ENCODE assay signal across 19 cellular contexts in the genomic region with DNA sequence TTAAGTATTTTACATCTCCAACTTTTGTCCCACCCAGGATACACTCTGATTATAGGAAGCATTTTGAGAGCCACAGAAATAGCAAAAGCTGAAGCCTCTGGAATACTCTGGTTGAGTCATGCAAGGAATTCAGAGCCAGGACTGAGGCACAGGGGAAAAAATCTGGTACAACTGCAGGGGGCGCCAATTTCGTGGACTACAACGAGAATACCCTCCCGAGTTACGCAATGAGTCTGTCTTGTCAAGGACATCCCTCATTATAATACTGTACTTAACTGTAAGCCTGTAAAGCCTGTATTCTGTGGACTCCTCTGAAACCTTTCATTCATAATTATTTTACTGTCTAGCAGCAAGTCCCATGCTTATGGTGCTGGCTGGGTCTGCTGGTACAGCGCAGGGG. TPM values are rescaled to one million over a fixed set of nuclear protein-coding genes. Genes with fewer than 3 reads are reported as not detected.
DNase-seq lines count a peak whose midpoint lies in the region; ATAC-seq, FAIRE-seq and TF ChIP-seq lines count a peak whose summit lies in the region.
"Had no signal": no experiment of that assay in that cellular context is flagged by ENCODE, and none has a peak within 500 bp of the region (broad histone marks: within the 10 kb centered on the region; RNA-seq: fewer than 3 reads in every experiment).

No MANE protein-coding gene starts in this region.

- no CpG with 5 or more reads among the region's 6 CpGs for WGBS in IMR-90 (ENCODE audit: extremely low coverage in 2 of 2, insufficient read length in 1 of 2), 2 experiments
- 29 to 41% methylated on average over 6 of the region's 6 CpGs for WGBS in body of pancreas, 2 donors
- 63 to 67% methylated on average over 6 of the region's 6 CpGs for WGBS in upper lobe of left lung, 2 donors

- no peak for TF ChIP-seq RAD21 in IMR-90 (IDR thresholded peaks at IDR 0.05; ENCODE audit: low read length)

- intact Hi-C loops in IMR-90 (cut with micrococcal nuclease) (no loop called here), body of pancreas (cut with DNase I) (no loop called here)

- no peak overlapping the region for H3K56ac ChIP-seq in IMR-90 (ENCODE audit: extremely low read depth, insufficient read depth, low read length)

- no peak for TF ChIP-seq EP300 in upper lobe of left lung (IDR thresholded peaks at IDR 0.05)

- no peaks in the 10 kb centered on the region for H3F3A ChIP-seq in MM.1S (ENCODE audit: insufficient read depth, low read length)

- no peaks in the 10 kb centered on the region for H3K79me2 ChIP-seq in keratinocyte (ENCODE audit: control insufficient read depth, insufficient read depth, low read length)
- H3K79me2 ChIP-seq in MM.1S (ENCODE audit: low read length) = no peaks in the 10 kb centered on the region

- H3K23ac ChIP-seq in IMR-90 (ENCODE audit: low read depth, low read length) = peak overlapping the region; percentile 18; the same call in 1 of the 2 replicates

- H3K9me2 ChIP-seq in MM.1S (replicated peaks; ENCODE audit: insufficient read depth, low read length) = no peaks in the 10 kb centered on the region

- no peaks in the 10 kb centered on the region for H3K79me1 ChIP-seq in IMR-90 (ENCODE audit: low read depth in 1 of 2, low read length in 2 of 2)

- no peaks in the 10 kb centered on the region for H3K9me3 ChIP-seq in IMR-90 (ENCODE audit: control insufficient read depth, insufficient read depth, low read length)
- H3K9me3 ChIP-seq in keratinocyte (ENCODE audit: control insufficient read depth, low read depth, low read length) = no peaks in the 10 kb centered on the region
- no peaks in the 10 kb centered on the region for H3K9me3 ChIP-seq in MM.1S (replicated peaks; ENCODE audit: insufficient read depth, low read length)
- no peaks in the 10 kb centered on the region for H3K9me3 ChIP-seq in body of pancreas
- H3K9me3 ChIP-seq in upper lobe of left lung = no peaks in the 10 kb centered on the region
- H3K9me3 ChIP-seq: esophagus squamous epithelium, lower lobe of right lung, vagina had no signal

- CTCF ChIA-PET in AG04449 (lab: Yijun Ruan, JAX) (interaction anchor here (0.9 to 6.7 kb wide), 11 partner anchors 10 to 171 kb away, joined by 3 to 39 read pairs (median 5); no protein-coding TSS in a partner anchor), IMR-90 (lab: Yijun Ruan, JAX) (interaction anchor here (2.0 kb wide), 1 partner anchor 19 kb away, joined by 6 read pairs; no protein-coding TSS in a partner anchor)

- no peak overlapping the region for H4K91ac ChIP-seq in IMR-90 (ENCODE audit: insufficient read depth, low read depth, low read length)

- H3K27ac ChIP-seq in IMR-90 (ENCODE audit: insufficient read depth, low read length) = no peak overlapping the region
- no peak overlapping the region for H3K27ac ChIP-seq in keratinocyte (ENCODE audit: control insufficient read depth, insufficient read depth, low read length)
- no peak overlapping the region for H3K27ac ChIP-seq in MM.1S (ENCODE audit: low read length)
- H3K27ac ChIP-seq in body of pancreas = no peak overlapping the region
- H3K27ac ChIP-seq in upper lobe of left lung = no peak overlapping the region
- H3K27ac ChIP-seq: esophagus squamous epithelium, lower lobe of right lung, vagina had no signal

- POLR2A ChIA-PET in AG04449 (lab: Yijun Ruan, JAX) = no interaction called here
- POLR2A ChIA-PET in IMR-90 (lab: Charles Lee; ENCODE audit: unreplicated experiment) = no interaction called here

- no peak overlapping the region for H2AFZ ChIP-seq in IMR-90 (replicated peaks; ENCODE audit: low read length, poor library complexity)
- no peak overlapping the region for H2AFZ ChIP-seq in keratinocyte (ENCODE audit: control insufficient read depth, low read length)
- no peak overlapping the region for H2AFZ ChIP-seq in MM.1S (ENCODE audit: low read length)

- TF ChIP-seq CTCF in AG04449 (IDR thresholded peaks at IDR 0.05; ENCODE audit: insufficient read depth, low read length, missing control alignments) (peak; percentile 41), IMR-90 (conservative IDR thresholded peaks at IDR 0.05; ENCODE audit: low read depth, low read length) (peak; percentile 44), astrocyte of the cerebellum (IDR thresholded peaks at IDR 0.05; ENCODE audit: low read depth, low read length, missing control alignments) (peak; percentile 32), keratinocyte (optimal IDR thresholded peaks at IDR 0.05 in 1 of 3, IDR thresholded peaks at IDR 0.05 in 1 of 3, conservative IDR thresholded peaks at IDR 0.05 in 1 of 3; ENCODE audit: extremely low read depth in 1 of 3, insufficient read depth in 2 of 3, low read length in 3 of 3) (peak in 2 of 3 experiments; percentile 31 to 40), MM.1S (IDR thresholded peaks at IDR 0.05; ENCODE audit: low read length) (no peak; the same call in 1 of the 2 replicates), body of pancreas (IDR thresholded peaks at IDR 0.05) (no peak), upper lobe of left lung (IDR thresholded peaks at IDR 0.05) (no peak)

- BruUV-seq in IMR-90 (replicated peaks; lab: Mats Ljungman, UMichigan) = no TSS peak

- H4K5ac ChIP-seq in IMR-90 (ENCODE audit: low read depth, low read length) = no peak overlapping the region

- in situ Hi-C loops in IMR-90 (cut with MboI; ENCODE audit: low sequenced_read_pairs) = no loop called here
- in situ Hi-C loops in astrocyte of the cerebellum (cut with HindIII; ENCODE audit: low sequenced_read_pairs) = no loop called here

- no peak overlapping the region for H3K9ac ChIP-seq in IMR-90 (ENCODE audit: low read depth, low read length)
- no peak overlapping the region for H3K9ac ChIP-seq in keratinocyte (ENCODE audit: control insufficient read depth, extremely low read depth, insufficient read depth, low read length)
- H3K9ac ChIP-seq in MM.1S (ENCODE audit: low read length) = no peak overlapping the region

- H3K9me1 ChIP-seq in IMR-90 (ENCODE audit: insufficient read depth, low read length) = peaks cover 5% of the 10 kb centered on the region; the same call in 1 of the 2 replicates
- no peaks in the 10 kb centered on the region for H3K9me1 ChIP-seq in keratinocyte (ENCODE audit: control insufficient read depth, extremely low read depth, insufficient read depth, low read length)

- H3K27me3 ChIP-seq in IMR-90 (ENCODE audit: control insufficient read depth, insufficient read depth, low read length) (peaks cover 6% of the 10 kb centered on the region), keratinocyte (ENCODE audit: control insufficient read depth, extremely low read depth, insufficient read depth, low read length) (peaks cover 8% of the 10 kb centered on the region), MM.1S (replicated peaks; ENCODE audit: insufficient read depth, low read length) (no peaks in the 10 kb centered on the region), body of pancreas (peaks cover 0 to 28% of the 10 kb centered on the region in 2 donors), upper lobe of left lung (peaks cover 0 to 13% (median 5%) of the 10 kb centered on the region in 4 donors)
- H3K27me3 ChIP-seq: vagina had no signal

- H3K4me2 ChIP-seq in IMR-90 (ENCODE audit: low read depth, low read length) (no peak overlapping the region), keratinocyte (ENCODE audit: control insufficient read depth, extremely low read depth, insufficient read depth, low read depth, low read length) (no peak overlapping the region), MM.1S (ENCODE audit: low read depth, low read length) (no peak overlapping the region)

- H2BK20ac ChIP-seq in IMR-90 (ENCODE audit: low read depth, low read length) = peak overlapping the region; percentile 4; the same call in 1 of the 2 replicates

- H2AK5ac ChIP-seq in IMR-90 (ENCODE audit: low read depth, low read length) = no peak overlapping the region

- H3K36me3 ChIP-seq in IMR-90 (ENCODE audit: control insufficient read depth, insufficient read depth, low read length) = no peaks in the 10 kb centered on the region
- no peaks in the 10 kb centered on the region for H3K36me3 ChIP-seq in keratinocyte (ENCODE audit: control insufficient read depth in 2 of 2, extremely low read depth in 1 of 2, insufficient read depth in 2 of 2, low read length in 2 of 2)
- no peaks in the 10 kb centered on the region for H3K36me3 ChIP-seq in MM.1S (replicated peaks; ENCODE audit: insufficient read depth, low read length)
- H3K36me3 ChIP-seq in body of pancreas (replicated peaks in 1 of 2; ENCODE audit: insufficient read depth in 1 of 2, low read depth in 2 of 2) = no peaks in the 10 kb centered on the region
- no peaks in the 10 kb centered on the region for H3K36me3 ChIP-seq in upper lobe of left lung
- H3K36me3 ChIP-seq: esophagus squamous epithelium, lower lobe of right lung, vagina had no signal

- FAIRE-seq in keratinocyte (lab: Jason Lieb, UNC) = no peak
- FAIRE-seq: small intestine had no signal

- no peak overlapping the region for H2BK15ac ChIP-seq in IMR-90 (ENCODE audit: low read depth, low read length)

- H3K14ac ChIP-seq in IMR-90 (replicated peaks; ENCODE audit: low read depth, low read length) = no peak overlapping the region

- H3K4me3 ChIP-seq in AG04449 (ENCODE audit: low read depth, low read length) (no peak overlapping the region), IMR-90 (ENCODE audit: insufficient read depth, low read depth, low read length) (no peak overlapping the region), astrocyte of the cerebellum (ENCODE audit: low read depth, low read length) (no peak overlapping the region), keratinocyte (ENCODE audit: control insufficient read depth in 2 of 3, extremely low read depth in 1 of 3, insufficient read depth in 2 of 3, low read depth in 1 of 3, low read length in 3 of 3) (no peak overlapping the region), MM.1S (ENCODE audit: low read length) (no peak overlapping the region), body of pancreas (no peak overlapping the region), upper lobe of left lung (no peak overlapping the region)
- H3K4me3 ChIP-seq: esophagus squamous epithelium, lower lobe of right lung, vagina had no signal

- H4K8ac ChIP-seq in IMR-90 (ENCODE audit: low read depth in 2 of 2, low read length in 2 of 2) = no peak overlapping the region

- no peaks in the 10 kb centered on the region for H4K20me1 ChIP-seq in IMR-90 (ENCODE audit: insufficient read depth, low read length)
- H4K20me1 ChIP-seq in keratinocyte (ENCODE audit: control insufficient read depth, extremely low read depth, insufficient read depth, low read length) = no peaks in the 10 kb centered on the region
- H4K20me1 ChIP-seq in MM.1S (ENCODE audit: insufficient read depth, low read length) = no peaks in the 10 kb centered on the region

- H3K4me1 ChIP-seq in IMR-90 (ENCODE audit: control insufficient read depth, insufficient read depth, low read length) (peaks cover 16% of the 10 kb centered on the region), keratinocyte (ENCODE audit: control insufficient read depth, extremely low read depth, insufficient read depth, low read length) (no peaks in the 10 kb centered on the region), MM.1S (ENCODE audit: low read length) (peaks cover 2% of the 10 kb centered on the region; the same call in 1 of the 2 replicates), body of pancreas (peaks cover 5% of the 10 kb centered on the region), upper lobe of left lung (peaks cover 0 to 7% (median 3%) of the 10 kb centered on the region in 4 donors)

- H3K18ac ChIP-seq in IMR-90 (ENCODE audit: low read depth, low read length) = peak overlapping the region; percentile 5

- 0 out of 2 replicates have a peak overlapping the region, but pooled peaks have one; percentile 6 for H2BK120ac ChIP-seq in IMR-90 (ENCODE audit: low read depth, low read length)

- no peak overlapping the region for H2BK5ac ChIP-seq in IMR-90 (ENCODE audit: low read depth, low read length, poor library complexity, severe bottlenecking)

- DNase-seq in AG04449 (ENCODE audit: low read depth, low spot score) (no peak), IMR-90 (no peak), astrocyte of the cerebellum (ENCODE audit: low read depth) (no peak), keratinocyte (ENCODE audit: low read depth, low spot score) (no peak), MM.1S (no peak), body of pancreas (no peak), upper lobe of left lung (no peak)
- DNase-seq: activated CD4-positive, alpha-beta T cell treated with anti-CD3 and anti-CD28 coated beads, Interleukin-2, amount 10 ng/mL, durations not matched to agents 24 days and 14 days; activated T-cell treated with anti-CD3 and anti-CD28 coated beads, Interleukin-2, amount 50 U/mL, for 1 hour; dermis blood vessel endothelial cell; esophagus squamous epithelium; H7; lower lobe of right lung; nucleus accumbens; small intestine; stimulated activated naive CD8-positive, alpha-beta T cell treated with anti-CD3 and anti-CD28 coated beads, Interleukin-15, Interleukin-2, amounts not matched to agents 100 U/mL and 50 U/mL, for 24 hours; T-helper 9 cell had no signal

- no peak for TF ChIP-seq POLR2A in IMR-90 (IDR thresholded peaks at IDR 0.05; ENCODE audit: low read depth, low read length)
- TF ChIP-seq POLR2A in body of pancreas (IDR thresholded peaks at IDR 0.05) = no peak
- no peak for TF ChIP-seq POLR2A in upper lobe of left lung (IDR thresholded peaks at IDR 0.05)

- dilution Hi-C loops in IMR-90 (cut with HindIII; ENCODE audit: low sequenced_read_pairs, unreplicated experiment) (no loop called here), keratinocyte (cut with MboI; ENCODE audit: extremely low pct_ligation_motif_present, low sequenced_read_pairs) (no loop called here)

- H3K4ac ChIP-seq in IMR-90 (ENCODE audit: low read depth, low read length) = peak overlapping the region; percentile 45; the same call in 1 of the 2 replicates

- no peak for ATAC-seq in IMR-90 (ENCODE audit: low read depth)
- no peak for ATAC-seq in body of pancreas
- ATAC-seq in upper lobe of left lung (ENCODE audit: low FRiP score in 2 of 2) = no peak
- no peak for ATAC-seq in HG03097 (IDR thresholded peaks at IDR 0.05; ENCODE audit: low FRiP score, unreplicated experiment)
- ATAC-seq: stimulated activated naive CD8-positive, alpha-beta T cell treated with anti-CD3 and anti-CD28 coated beads, Interleukin-15, Interleukin-2, amounts not matched to agents 100 U/mL and 50 U/mL, for 24 hours had no signal

- no peak overlapping the region for H2AK9ac ChIP-seq in IMR-90 (replicated peaks; ENCODE audit: low read depth, low read length, poor library complexity)

RNA-seq across cellular contexts. Expression of a gene that starts 7.8 kb away (rescaled TPM):
- total RNA-seq in IMR-90 (2012; rRNA removed) = not detected in 2 replicates
- polyA plus RNA-seq in IMR-90 (2012; rRNA removed) = not detected in 2 replicates
- not detected in 2 replicates for polyA plus RNA-seq in IMR-90 (2012; cell fraction: cytosol; rRNA removed)
- 0.05 TPM in 1 of 2 replicates, not detected in the other for polyA plus RNA-seq in IMR-90 (2012; cell fraction: nucleus; rRNA removed; ENCODE audit: low replicate concordance)
- polyA plus RNA-seq in keratinocyte = not detected in 3 replicates
- polyA plus RNA-seq in keratinocyte (2011; ENCODE audit: low read depth) = not detected
- polyA plus RNA-seq in keratinocyte (2011; cell fraction: cytosol; rRNA removed) = not detected in 2 replicates
- not detected in 2 replicates for polyA plus RNA-seq in keratinocyte (2011; cell fraction: nucleus; rRNA removed)
- polyA plus RNA-seq in keratinocyte (2012; ENCODE audit: low replicate concordance) = not detected in 2 replicates
- polyA minus RNA-seq in keratinocyte = not detected in 3 replicates
- not detected for polyA minus RNA-seq in keratinocyte (2011; cell fraction: cytosol; rRNA and poly(A)+ RNA removed)
- not detected in 2 replicates for polyA minus RNA-seq in keratinocyte (2011; cell fraction: nucleus; rRNA and poly(A)+ RNA removed)
- not detected for total RNA-seq in body of pancreas
- not detected for total RNA-seq in upper lobe of left lung
- total RNA-seq: activated CD4-positive, alpha-beta T cell treated with anti-CD3 and anti-CD28 coated beads, Interleukin-2, amount 10 ng/mL, durations not matched to agents 24 days and 14 days; dermis blood vessel endothelial cell; lower lobe of right lung; vagina had no signal
- polyA plus RNA-seq: small intestine had no signal

RNA-seq across cellular contexts. Expression of a gene that starts 21.9 kb away (rescaled TPM):
- total RNA-seq in IMR-90 (2012; rRNA removed) = 2.7 and 3.1 TPM in 2 replicates
- polyA plus RNA-seq in IMR-90 (2012; rRNA removed) = 29.9 and 33.8 TPM in 2 replicates
- polyA plus RNA-seq in IMR-90 (2012; cell fraction: cytosol; rRNA removed) = 31.5 and 50.7 TPM in 2 replicates
- 69.3 and 123 TPM in 2 replicates for polyA plus RNA-seq in IMR-90 (2012; cell fraction: nucleus; rRNA removed; ENCODE audit: low replicate concordance)
- polyA plus RNA-seq in keratinocyte = 3.0 to 5.7 TPM (median 3.8 TPM) in 3 replicates
- not detected for polyA plus RNA-seq in keratinocyte (2011; ENCODE audit: low read depth)
- 4.2 and 4.6 TPM in 2 replicates for polyA plus RNA-seq in keratinocyte (2011; cell fraction: cytosol; rRNA removed)
- polyA plus RNA-seq in keratinocyte (2011; cell fraction: nucleus; rRNA removed) = 7.0 and 9.2 TPM in 2 replicates
- 1.9 and 7.8 TPM in 2 replicates for polyA plus RNA-seq in keratinocyte (2012; ENCODE audit: low replicate concordance)
- 0.33 to 1.6 TPM (median 0.58 TPM) in 3 replicates for polyA minus RNA-seq in keratinocyte
- polyA minus RNA-seq in keratinocyte (2011; cell fraction: cytosol; rRNA and poly(A)+ RNA removed) = 3.3 TPM
- polyA minus RNA-seq in keratinocyte (2011; cell fraction: nucleus; rRNA and poly(A)+ RNA removed) = 0.53 and 0.85 TPM in 2 replicates
- total RNA-seq in body of pancreas = 10 to 100 TPM; 13.7 to 32.3 TPM
- total RNA-seq in upper lobe of left lung = 10 to 100 TPM in 2 of 6 donors, 1 to 10 TPM in 4; 1.4 to 16.1 (median 7.4) TPM

RNA-seq across cellular contexts. Expression of a gene that starts 55.2 kb away (rescaled TPM):
- total RNA-seq in IMR-90 (2012; rRNA removed) = 1.9 and 2.0 TPM in 2 replicates
- polyA plus RNA-seq in IMR-90 (2012; rRNA removed) = 7.8 and 8.5 TPM in 2 replicates
- polyA plus RNA-seq in IMR-90 (2012; cell fraction: cytosol; rRNA removed) = 2.2 and 4.1 TPM in 2 replicates
- 17.8 and 38.5 TPM in 2 replicates for polyA plus RNA-seq in IMR-90 (2012; cell fraction: nucleus; rRNA removed; ENCODE audit: low replicate concordance)
- polyA plus RNA-seq in keratinocyte = 0.46 to 0.89 TPM (median 0.59 TPM) in 3 replicates
- 0.11 TPM for polyA plus RNA-seq in keratinocyte (2011; ENCODE audit: low read depth)
- polyA plus RNA-seq in keratinocyte (2011; cell fraction: cytosol; rRNA removed) = 0.46 and 0.55 TPM in 2 replicates
- 1.4 and 1.8 TPM in 2 replicates for polyA plus RNA-seq in keratinocyte (2011; cell fraction: nucleus; rRNA removed)
- 0.30 and 1.2 TPM in 2 replicates for polyA plus RNA-seq in keratinocyte (2012; ENCODE audit: low replicate concordance)
- 0.19 to 0.92 TPM (median 0.30 TPM) in 3 replicates for polyA minus RNA-seq in keratinocyte
- not detected for polyA minus RNA-seq in keratinocyte (2011; cell fraction: cytosol; rRNA and poly(A)+ RNA removed)
- polyA minus RNA-seq in keratinocyte (2011; cell fraction: nucleus; rRNA and poly(A)+ RNA removed) = 0.21 and 0.70 TPM in 2 replicates
- total RNA-seq in body of pancreas = 1 to 10 TPM in 1 of 2 donors, under 1 TPM in 1; 0.26 to 2.3 TPM
- total RNA-seq in upper lobe of left lung = 1 to 10 TPM in 4 of 6 donors, under 1 TPM in 2; 0.61 to 5.6 (median 2.0) TPM

Comparison
In these comparisons a context has a peak if more than half of its experiments do, and no peak if none do; other contexts are left out.
1. CTCF ChIP-seq: peak in AG04449 (single experiment), IMR-90 (single experiment), astrocyte of the cerebellum (single experiment) and keratinocyte (2 of 3); none in MM.1S (single experiment), body of pancreas (0 of 7) and upper lobe of left lung (0 of 6).